In the genomic region with DNA sequence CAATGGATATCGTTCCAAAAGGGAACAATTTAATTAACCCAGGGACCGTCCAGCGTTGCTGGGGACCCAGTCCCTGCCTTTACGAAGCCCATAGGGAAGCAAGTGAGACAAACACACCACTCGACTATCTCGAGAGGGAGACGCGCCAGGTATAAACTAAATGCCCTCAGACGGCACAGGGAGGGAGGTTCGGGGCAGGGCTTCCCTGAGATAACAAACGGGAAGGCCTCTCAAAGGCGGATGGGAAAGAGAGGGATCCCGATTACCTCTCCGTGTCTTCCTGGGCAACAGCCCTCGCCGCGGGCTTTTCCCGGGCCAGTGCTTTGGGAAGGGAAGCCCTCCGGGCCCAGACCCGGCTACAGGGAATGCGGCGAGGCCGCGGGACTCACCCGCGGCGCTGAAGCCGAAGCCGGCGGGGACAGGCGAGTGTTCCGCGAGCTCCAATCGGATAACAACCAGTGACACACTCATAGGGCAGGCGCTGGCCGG, we compare ENCODE assay signal across 8 cellular contexts. TPM values are rescaled to one million over a fixed set of nuclear protein-coding genes. Genes with fewer than 3 reads are reported as not detected.
A peak's percentile ranks its signal among the peaks of the same experiment; 100 is the strongest.
DNase-seq lines count a peak whose midpoint lies in the region; ATAC-seq and TF ChIP-seq lines count a peak whose summit lies in the region.

No MANE protein-coding gene starts in this region.

- peaks cover 10% of the 10 kb centered on the region for H4K20me1 ChIP-seq in neural progenitor cell (ENCODE audit: low read depth)

- peaks cover 23% of the 10 kb centered on the region for H3K4me1 Mint-ChIP-seq in neural progenitor cell

- ATAC-seq in HG02588 (IDR thresholded peaks at IDR 0.05; ENCODE audit: unreplicated experiment), result peak; percentile 14

- H3K27ac ChIP-seq in neural progenitor cell, result peak overlapping the region; percentile 50

- H3K4me1 ChIP-seq in neural progenitor cell, result no peaks in the 10 kb centered on the region

- peak overlapping the region; percentile 91 for H3K4me3 ChIP-seq in epithelial cell of esophagus (ENCODE audit: low read length)
- peak overlapping the region; percentile 80 for H3K4me3 ChIP-seq in neural progenitor cell

- no peaks in the 10 kb centered on the region for H3K9me3 ChIP-seq in neural progenitor cell (ENCODE audit: low read depth)

- peak overlapping the region; percentile 91 for H3K4me2 ChIP-seq in neural progenitor cell

- peaks cover 7% of the 10 kb centered on the region for H3K36me3 ChIP-seq in neural progenitor cell

- H3K27ac Mint-ChIP-seq in neural progenitor cell, result peak overlapping the region; percentile 92

- peak overlapping the region; percentile 95 for H3K4me3 Mint-ChIP-seq in neural progenitor cell

- peaks cover 14% of the 10 kb centered on the region for H3F3A ChIP-seq in neural progenitor cell (ENCODE audit: low read depth)

- DNase-seq in GM13976 (ENCODE audit: low spot score), result peak; percentile 35
- DNase-seq in RPMI7951 (ENCODE audit: low read depth), result peak; percentile 15
- DNase-seq in epithelial cell of esophagus (ENCODE audit: low read depth), result peak; percentile 38
- DNase-seq in neural progenitor cell (ENCODE audit: low spot score), result no peak
- DNase-seq in NCI-H2029 (lab: John Stamatoyannopoulos, UW), result no peak
- no peak for DNase-seq in hippocampal formation (lab: John Stamatoyannopoulos, UW)
- no peak for DNase-seq in NCI-H2107 (lab: John Stamatoyannopoulos, UW)

- peak overlapping the region; percentile 70 for H2AFZ ChIP-seq in neural progenitor cell (replicated peaks)

- in situ Hi-C loops in GM13976 (cut with MboI; ENCODE audit: low sequenced_read_pairs, unreplicated experiment), result no loop called here

- H3K9me3 Mint-ChIP-seq in neural progenitor cell, result no peaks in the 10 kb centered on the region

- peaks cover 46% of the 10 kb centered on the region for H3K79me2 ChIP-seq in neural progenitor cell (ENCODE audit: low read depth)

- H3K9ac ChIP-seq in neural progenitor cell, result peak overlapping the region; percentile 96

- no peak for TF ChIP-seq CTCF in GM13976 (IDR thresholded peaks at IDR 0.05; ENCODE audit: borderline replicate concordance, control extremely low read depth, extremely low read depth, insufficient read depth, missing control alignments)
- no peak for TF ChIP-seq CTCF in epithelial cell of esophagus (IDR thresholded peaks at IDR 0.05; ENCODE audit: insufficient read depth, low read depth, low read length, missing control alignments)
- no peak for TF ChIP-seq CTCF in neural progenitor cell (IDR thresholded peaks at IDR 0.05)

- H3K36me3 Mint-ChIP-seq in neural progenitor cell, result peaks cover 10% of the 10 kb centered on the region

- H3K27me3 Mint-ChIP-seq in neural progenitor cell (ENCODE audit: insufficient read depth, low read depth), result no peaks in the 10 kb centered on the region

- H3K27me3 ChIP-seq in neural progenitor cell, result no peaks in the 10 kb centered on the region

RNA-seq across cellular contexts. Expression of gene BRAP, which starts 0.4 kb away (rescaled TPM):
- 11.5 and 13.6 TPM in 2 replicates for total RNA-seq in RPMI7951 (2014; rRNA removed; shearing (Covaris generic))
- 21.3 and 26.5 TPM in 2 replicates for total RNA-seq in neural progenitor cell (ENCODE audit: low replicate concordance)

RNA-seq across cellular contexts. Expression of gene ACAD10, which starts 0.5 kb away (rescaled TPM):
- 5.9 and 9.9 TPM in 2 replicates for total RNA-seq in RPMI7951 (2014; rRNA removed; shearing (Covaris generic))
- 13.8 and 49.8 TPM in 2 replicates for total RNA-seq in neural progenitor cell (ENCODE audit: low replicate concordance)

Comparison
In these comparisons a context has a peak if more than half of its experiments do, and no peak if none do; other contexts are left out.
1. DNase-seq: peak in GM13976 (single experiment), RPMI7951 (single experiment) and epithelial cell of esophagus (single experiment); none in neural progenitor cell (single experiment), NCI-H2029 (single experiment), hippocampal formation (0 of 2) and NCI-H2107 (single experiment).